17 cellular contexts compared by ENCODE assay signal in genomic region chr16:89847930-89848297, GRCh38. TPM values are rescaled to one million over a fixed set of nuclear protein-coding genes. Genes with fewer than 3 reads are reported as not detected.
DNase-seq lines count a peak whose midpoint lies in the region; ATAC-seq and TF ChIP-seq lines count a peak whose summit lies in the region.
"Had no signal": no experiment of that assay in that cellular context is flagged by ENCODE, and none has a peak within 500 bp of the region (broad histone marks: within the 10 kb centered on the region; RNA-seq: fewer than 3 reads in every experiment).

No MANE protein-coding gene starts in this region.

- DNase-seq in Right ventricle myocardium superior (no peak), right atrium auricular region (ENCODE audit: low spot score) (no peak), H7 (peak; percentile 62), colonic mucosa (peak; percentile 61), dedifferentiated amniotic fluid mesenchymal stem cell (ENCODE audit: extremely low spot score) (no peak)
- DNase-seq: Calu3; GM23248; NCI-H187; NCI-H2227 treated with DMSO at 0.1 percent for 48 hours; NK-92 treated with Interleukin-12 subunit alpha and Interleukin-12 subunit beta, amount 100 ng/mL, for 24 hours had no signal

- no peaks in the 10 kb centered on the region for H3K9me3 Mint-ChIP-seq in nephron
- H3K9me3 Mint-ChIP-seq: CD14-positive monocyte had no signal

- TF ChIP-seq CTCF in right atrium auricular region (IDR thresholded peaks at IDR 0.05) (no peak), colonic mucosa (IDR thresholded peaks at IDR 0.05) (no peak), nephron (IDR thresholded peaks at IDR 0.05; ENCODE audit: unreplicated experiment in 3 of 3) (no peak)

- H3K4me3 ChIP-seq in right atrium auricular region = no peak overlapping the region
- H3K4me3 ChIP-seq in H7 (ENCODE audit: insufficient read depth, low read depth, low read length) = no peak overlapping the region
- no peak overlapping the region for H3K4me3 ChIP-seq in colonic mucosa
- H3K4me3 ChIP-seq: GM23248, SK-N-MC had no signal

- H3K4me1 ChIP-seq in right atrium auricular region (no peaks in the 10 kb centered on the region), colonic mucosa (peaks cover 12% of the 10 kb centered on the region)

- peaks cover 4% of the 10 kb centered on the region for H3K4me1 Mint-ChIP-seq in nephron

- H3K4me3 Mint-ChIP-seq in nephron = no peak overlapping the region
- H3K4me3 Mint-ChIP-seq: CD14-positive monocyte had no signal

- H3K9me3 ChIP-seq in right atrium auricular region = no peaks in the 10 kb centered on the region
- no peaks in the 10 kb centered on the region for H3K9me3 ChIP-seq in colonic mucosa

- H3K36me3 ChIP-seq in right atrium auricular region (no peaks in the 10 kb centered on the region), H7 (replicated peaks; ENCODE audit: control insufficient read depth, insufficient read depth, low read length) (no peaks in the 10 kb centered on the region), colonic mucosa (no peaks in the 10 kb centered on the region)

- no peak overlapping the region for H3K27ac ChIP-seq in right atrium auricular region
- peak overlapping the region; percentile 73 for H3K27ac ChIP-seq in colonic mucosa
- H3K27ac ChIP-seq: GM23248, HL-60, KMS-11, SK-N-MC had no signal

- peak overlapping the region; percentile 3 to 64 for H3K9ac ChIP-seq in colonic mucosa (ENCODE audit: low read depth in 2 of 2, low read length in 2 of 2)
- H3K9ac ChIP-seq: GM23248, KMS-11 had no signal

- peaks cover 13% of the 10 kb centered on the region for H3K27me3 Mint-ChIP-seq in nephron (ENCODE audit: low read depth)

- intact Hi-C loops in Right ventricle myocardium superior (cut with DNase I) = no loop called here
- intact Hi-C loops in colonic mucosa (cut with DNase I) = no loop called here

- no peaks in the 10 kb centered on the region for H3K36me3 Mint-ChIP-seq in nephron (ENCODE audit: low read depth)
- H3K36me3 Mint-ChIP-seq: CD14-positive monocyte had no signal

- peak overlapping the region in 2 of 3 experiments; percentile 47 to 74 for H3K27ac Mint-ChIP-seq in nephron
- H3K27ac Mint-ChIP-seq: CD14-positive monocyte had no signal

- peak; percentile 34 for ATAC-seq in Right ventricle myocardium superior (ENCODE audit: poor library complexity)
- no peak for ATAC-seq in activated CD4-positive, CD25-positive, alpha-beta regulatory T cell treated with anti-CD3 and anti-CD28 coated beads, Interleukin-2, amount 50 U/mL, for 24 hours
- no peak for ATAC-seq in HG03469 (IDR thresholded peaks at IDR 0.05; ENCODE audit: unreplicated experiment)

- H3K27me3 ChIP-seq in right atrium auricular region (no peaks in the 10 kb centered on the region), H7 (ENCODE audit: control insufficient read depth, insufficient read depth, low read length) (no peaks in the 10 kb centered on the region), colonic mucosa (no peaks in the 10 kb centered on the region)

RNA-seq across cellular contexts. Expression of gene SPIRE2, which starts 19.6 kb away (rescaled TPM):
- 1.2 TPM for total RNA-seq in Right ventricle myocardium superior
- total RNA-seq in right atrium auricular region = 1 to 10 TPM in 1 of 2 donors, under 1 TPM in 1; 0.90 to 1.8 TPM
- total RNA-seq in H7 (2014; rRNA removed; shearing (Covaris generic)) = 8.2 and 9.6 TPM in 2 replicates
- 10 to 100 TPM; 51.7 to 80.5 TPM for total RNA-seq in colonic mucosa

RNA-seq across cellular contexts. Expression of gene TCF25, which starts 25.5 kb away (rescaled TPM):
- total RNA-seq in Right ventricle myocardium superior = 83.2 TPM
- total RNA-seq in right atrium auricular region = 100 to 1,000 TPM in 1 of 2 donors, 10 to 100 TPM in 1; 91.8 to 108 TPM
- 70.5 and 71.8 TPM in 2 replicates for total RNA-seq in H7 (2014; rRNA removed; shearing (Covaris generic))
- total RNA-seq in colonic mucosa = 100 to 1,000 TPM; 164 to 165 TPM

RNA-seq across cellular contexts. Expression of gene FANCA, which starts 31.5 kb away (rescaled TPM):
- total RNA-seq in Right ventricle myocardium superior (1.9 TPM), right atrium auricular region (1 to 10 TPM in 1 of 2 donors, under 1 TPM in 1; 0.70 to 1.5 TPM), colonic mucosa (10 to 100 TPM; 17.8 to 91.5 TPM)
- total RNA-seq in H7 (2014; rRNA removed; shearing (Covaris generic)) = 51.9 and 52.0 TPM in 2 replicates

Comparison
In these comparisons a context has a peak if more than half of its experiments do, and no peak if none do; other contexts are left out.
1. DNase-seq: peak in H7 (single experiment) and colonic mucosa (single experiment); none in Right ventricle myocardium superior (single experiment), right atrium auricular region (single experiment) and dedifferentiated amniotic fluid mesenchymal stem cell (single experiment).